In genomic region chr6:39114395-39114706, GRCh38 we compare ENCODE assay signal across 8 cellular contexts. TPM values are rescaled to one million over a fixed set of nuclear protein-coding genes. Genes with fewer than 3 reads are reported as not detected.
DNase-seq lines count a peak whose midpoint lies in the region; ATAC-seq and TF ChIP-seq lines count a peak whose summit lies in the region.

No MANE protein-coding gene starts in this region.

- ATAC-seq in activated CD8-positive, alpha-beta memory T cell treated with anti-CD3 and anti-CD28 coated beads, Interleukin-2, amount 10 ng/mL, durations not matched to agents 7 days and 5 days: no peak
- ATAC-seq in HG03039 (IDR thresholded peaks at IDR 0.05; ENCODE audit: unreplicated experiment) (peak; percentile 20), SK-N-SH treated with all-trans-retinoic acid at 6 μM for 48 hours (peak; percentile 45), foreskin keratinocyte (peak; percentile 15)

- peak overlapping the region; percentile 97 for H3K27ac Mint-ChIP-seq in activated CD8-positive, alpha-beta memory T cell treated with anti-CD3 and anti-CD28 coated beads, Interleukin-2, amount 10 ng/mL, durations not matched to agents 7 days and 5 days

- peaks cover 8% of the 10 kb centered on the region for H3K36me3 Mint-ChIP-seq in activated CD8-positive, alpha-beta memory T cell treated with anti-CD3 and anti-CD28 coated beads, Interleukin-2, amount 10 ng/mL, durations not matched to agents 7 days and 5 days

- peaks cover 50% of the 10 kb centered on the region for H3K4me1 Mint-ChIP-seq in activated CD8-positive, alpha-beta memory T cell treated with anti-CD3 and anti-CD28 coated beads, Interleukin-2, amount 10 ng/mL, durations not matched to agents 7 days and 5 days

- no peak for DNase-seq in activated CD8-positive, alpha-beta memory T cell treated with anti-CD3 and anti-CD28 coated beads, Interleukin-2, amount 10 ng/mL, durations not matched to agents 7 days and 5 days
- DNase-seq in activated CD8-positive, alpha-beta memory T cell treated with anti-CD3 and anti-CD28 coated beads, Interleukin-2, amount 50 U/mL, for 4 hours: no peak
- DNase-seq in foreskin keratinocyte (no peak), renal cortical epithelial cell (ENCODE audit: low read depth) (peak; percentile 23), COLO668 (lab: John Stamatoyannopoulos, UW; ENCODE audit: unreplicated experiment) (no peak), DMS153 (lab: John Stamatoyannopoulos, UW) (no peak)

- peak overlapping the region; percentile 87 for H3K4me3 Mint-ChIP-seq in activated CD8-positive, alpha-beta memory T cell treated with anti-CD3 and anti-CD28 coated beads, Interleukin-2, amount 10 ng/mL, durations not matched to agents 7 days and 5 days

- TF ChIP-seq CTCF in foreskin keratinocyte (conservative IDR thresholded peaks at IDR 0.05): no peak

- no peaks in the 10 kb centered on the region for H3K4me1 ChIP-seq in foreskin keratinocyte

- peak overlapping the region; percentile 81 for H3K27ac ChIP-seq in foreskin keratinocyte

- peaks cover 2% of the 10 kb centered on the region for H3K27me3 Mint-ChIP-seq in activated CD8-positive, alpha-beta memory T cell treated with anti-CD3 and anti-CD28 coated beads, Interleukin-2, amount 10 ng/mL, durations not matched to agents 7 days and 5 days

- H3K9me3 Mint-ChIP-seq in activated CD8-positive, alpha-beta memory T cell treated with anti-CD3 and anti-CD28 coated beads, Interleukin-2, amount 10 ng/mL, durations not matched to agents 7 days and 5 days (ENCODE audit: low read depth): no peaks in the 10 kb centered on the region

- CTCF ChIA-PET in activated CD8-positive, alpha-beta memory T cell treated with anti-CD3 and anti-CD28 coated beads, Interleukin-2, amount 10 ng/mL, durations not matched to agents 7 days and 5 days (lab: Charles Lee): interaction anchor here (1.0 to 3.6 kb wide), 7 partner anchors 12 to 401 kb away, joined by 3 to 9 read pairs (median 4); no protein-coding TSS in a partner anchor

- peaks cover 3% of the 10 kb centered on the region for H3K27me3 ChIP-seq in foreskin keratinocyte

TF ChIP-seq in SK-N-SH treated with all-trans-retinoic acid at 6 μM for 48 hours, 23 proteins besides CTCF, POLR2A, EP300 and RAD21:
- TF ChIP-seq ZFP30 (CRISPR knock-in tag; IDR thresholded peaks at IDR 0.05) (no peak), ZNF565 (CRISPR knock-in tag; conservative IDR thresholded peaks at IDR 0.05; ENCODE audit: low read depth) (no peak), CREB5 (CRISPR knock-in tag; IDR thresholded peaks at IDR 0.05; ENCODE audit: low read depth) (no peak), RARB (CRISPR knock-in tag; IDR thresholded peaks at IDR 0.05) (no peak), ESRRG (CRISPR knock-in tag; IDR thresholded peaks at IDR 0.05) (no peak), BACH2 (CRISPR knock-in tag; IDR thresholded peaks at IDR 0.05; ENCODE audit: borderline replicate concordance) (no peak), TSHZ2 (CRISPR knock-in tag; IDR thresholded peaks at IDR 0.05) (no peak), SNAI2 (CRISPR knock-in tag; IDR thresholded peaks at IDR 0.05) (no peak), ARNTL (CRISPR knock-in tag; IDR thresholded peaks at IDR 0.05; ENCODE audit: borderline replicate concordance, low read depth) (no peak), POU6F1 (CRISPR knock-in tag; IDR thresholded peaks at IDR 0.05; ENCODE audit: borderline replicate concordance, low read depth) (no peak), ZC3H10 (CRISPR knock-in tag; IDR thresholded peaks at IDR 0.05) (no peak), OSR1 (CRISPR knock-in tag; IDR thresholded peaks at IDR 0.05) (no peak), PATZ1 (CRISPR knock-in tag; IDR thresholded peaks at IDR 0.05; ENCODE audit: borderline replicate concordance) (no peak), ZFP3 (CRISPR knock-in tag; IDR thresholded peaks at IDR 0.05) (no peak), GLIS3 (CRISPR knock-in tag; IDR thresholded peaks at IDR 0.05) (no peak)

RNA-seq across cellular contexts. Expression of gene SAYSD1, which starts 0.6 kb away (rescaled TPM):
- 10 to 100 TPM in 1 of 2 experiments, 1 to 10 TPM in 1; 9.1 to 11.4 TPM for total RNA-seq in activated CD8-positive, alpha-beta memory T cell treated with anti-CD3 and anti-CD28 coated beads, Interleukin-2, amount 10 ng/mL, durations not matched to agents 7 days and 5 days
- 8.3 and 8.5 TPM in 2 replicates for total RNA-seq in foreskin keratinocyte
- polyA plus RNA-seq in foreskin keratinocyte: 7.2 and 7.6 TPM in 2 replicates
- total RNA-seq in renal cortical epithelial cell: 15.5 and 19.0 TPM in 2 replicates
